ENCODE assay signal across 23 cellular contexts in genomic region chr2:4882421-4882820, GRCh38.
DNase-seq lines count a peak whose midpoint lies in the region; ATAC-seq, FAIRE-seq and TF ChIP-seq lines count a peak whose summit lies in the region.
"Had no signal": no experiment of that assay in that cellular context is flagged by ENCODE, and none has a peak within 500 bp of the region (broad histone marks: within the 10 kb centered on the region; RNA-seq: fewer than 3 reads in every experiment).

No MANE protein-coding gene starts in this region.

- CTCF ChIA-PET in A549 (lab: Yijun Ruan, JAX) = no interaction called here

- no peak overlapping the region for H3K4me3 ChIP-seq in A549
- 0 out of 2 replicates have a peak overlapping the region, but pooled peaks have one; percentile 2 for H3K4me3 ChIP-seq in LNCaP clone FGC (ENCODE audit: low read depth, low read length)
- no peak overlapping the region for H3K4me3 ChIP-seq in brain microvascular endothelial cell (ENCODE audit: low read depth, low read length)
- H3K4me3 ChIP-seq: GM23338, left ventricle myocardium inferior, neural progenitor cell, stomach, tibial artery had no signal

- POLR2A ChIA-PET in A549 (lab: Yijun Ruan, JAX) = no interaction called here

- no peaks in the 10 kb centered on the region for H3K4me1 ChIP-seq in A549
- H3K4me1 ChIP-seq: left ventricle myocardium inferior, neural progenitor cell, parathyroid adenoma, stomach, tibial artery had no signal

- H3K36me3 ChIP-seq in brain microvascular endothelial cell (replicated peaks) = no peaks in the 10 kb centered on the region
- H3K36me3 ChIP-seq: left ventricle myocardium inferior, neural progenitor cell, stomach, tibial artery, WERI-Rb-1 had no signal

- in situ Hi-C loops in brain microvascular endothelial cell (cut with HindIII; ENCODE audit: low pct_ligation_motif_present, low sequenced_read_pairs) = no loop called here

- FAIRE-seq in A549 (lab: Jason Lieb, UNC) = peak; percentile 43
- no peak for FAIRE-seq in HTR-8/SVneo (lab: Jason Lieb, UNC)
- FAIRE-seq: small intestine had no signal

- DNase-seq in A549 (ENCODE audit: low read depth in 1 of 2, low spot score in 1 of 2) (no peak), LNCaP clone FGC (ENCODE audit: low read depth) (peak; percentile 65), NCI-H748 (lab: John Stamatoyannopoulos, UW; ENCODE audit: unreplicated experiment) (peak; percentile 92), brain microvascular endothelial cell (peak; percentile 28), HTR-8/SVneo (ENCODE audit: insufficient read length, low spot score) (no peak), activated gamma-delta T cell treated with Interleukin-2 at 50 U/mL for 16 hours (no peak), dedifferentiated amniotic fluid mesenchymal stem cell (ENCODE audit: extremely low spot score) (no peak)
- DNase-seq: activated CD4-positive, alpha-beta T cell treated with anti-CD3 and anti-CD28 coated beads for 48 hours; activated naive CD8-positive, alpha-beta T cell treated with anti-CD3 and anti-CD28 coated beads, Interleukin-2, amount 50 U/mL, for 24 hours; activated T-cell treated with anti-CD3 and anti-CD28 coated beads, Interleukin-2, amount 50 U/mL, for 24 hours; HFFc6; left ventricle myocardium inferior; mesendoderm; NCI-H1048; NCI-H82; small intestine; stimulated activated CD4-positive, alpha-beta T cell treated with anti-CD3 and anti-CD28 coated beads, Interleukin-1b, Interleukin-23, amount 100 ng/mL, for 48 hours; stomach; tibial artery; WERI-Rb-1 had no signal

- no peak overlapping the region for H3K27ac ChIP-seq in A549
- H3K27ac ChIP-seq in brain microvascular endothelial cell = no peak overlapping the region
- H3K27ac ChIP-seq: left ventricle myocardium inferior, neural progenitor cell, parathyroid adenoma, stomach, tibial artery, WERI-Rb-1 had no signal

- no peak overlapping the region for H3K4me2 ChIP-seq in A549
- H3K4me2 ChIP-seq: GM23338, neural progenitor cell had no signal

- ATAC-seq in A549 = no peak
- ATAC-seq: activated naive CD8-positive, alpha-beta T cell treated with anti-CD3 and anti-CD28 coated beads, Interleukin-2, amount 50 U/mL, for 24 hours; GM23338 had no signal

- TF ChIP-seq EP300 in A549 (IDR thresholded peaks at IDR 0.05) = no peak

- TF ChIP-seq RAD21 in A549 (conservative IDR thresholded peaks at IDR 0.05 in 1 of 2, IDR thresholded peaks at IDR 0.05 in 1 of 2) = no peak

- TF ChIP-seq POLR2A in A549 (IDR thresholded peaks at IDR 0.05; ENCODE audit: low read length) = no peak

- TF ChIP-seq CTCF in A549 (IDR thresholded peaks at IDR 0.05) = no peak
- TF ChIP-seq CTCF in LNCaP clone FGC (IDR thresholded peaks at IDR 0.05; ENCODE audit: control insufficient read depth, extremely low read depth, insufficient read depth) = no peak
- TF ChIP-seq CTCF in brain microvascular endothelial cell (IDR thresholded peaks at IDR 0.05; ENCODE audit: low read depth, low read length, missing control alignments) = no peak

- H3K27me3 ChIP-seq in brain microvascular endothelial cell (replicated peaks) = no peaks in the 10 kb centered on the region
- H3K27me3 ChIP-seq: neural progenitor cell, stomach, tibial artery had no signal

- WGBS in A549 (ENCODE audit: missing lambda C conversion rate) = 15% methylated on average over 3 of the region's 3 CpGs

- peaks cover 11% of the 10 kb centered on the region; the same call in 1 of the 3 replicates for H3K9me3 ChIP-seq in A549

TF ChIP-seq in A549, 52 proteins besides CTCF, POLR2A, EP300 and RAD21:
- TF ChIP-seq TP53 (CRISPR knock-in tag; IDR thresholded peaks at IDR 0.05) (no peak), RNF2 (IDR thresholded peaks at IDR 0.05; ENCODE audit: borderline replicate concordance, low read depth) (no peak)

Comparison
In these comparisons a context has a peak if more than half of its experiments do, and no peak if none do; other contexts are left out.
1. DNase-seq: peak in LNCaP clone FGC (single experiment), NCI-H748 (single experiment) and brain microvascular endothelial cell (single experiment); none in A549 (0 of 2), HTR-8/SVneo (single experiment), activated gamma-delta T cell treated with Interleukin-2 at 50 U/mL for 16 hours (single experiment) and dedifferentiated amniotic fluid mesenchymal stem cell (single experiment).